In genomic region chr5:139658928-139659667, GRCh38 we compare ENCODE assay signal across 1 cellular context.
TF ChIP-seq lines count a peak whose summit lies in the region.

No MANE protein-coding gene starts in this region.

TF ChIP-seq in H1, 55 proteins besides CTCF, POLR2A, EP300 and RAD21 (continued from another document):
- TF ChIP-seq, protein P1, sequence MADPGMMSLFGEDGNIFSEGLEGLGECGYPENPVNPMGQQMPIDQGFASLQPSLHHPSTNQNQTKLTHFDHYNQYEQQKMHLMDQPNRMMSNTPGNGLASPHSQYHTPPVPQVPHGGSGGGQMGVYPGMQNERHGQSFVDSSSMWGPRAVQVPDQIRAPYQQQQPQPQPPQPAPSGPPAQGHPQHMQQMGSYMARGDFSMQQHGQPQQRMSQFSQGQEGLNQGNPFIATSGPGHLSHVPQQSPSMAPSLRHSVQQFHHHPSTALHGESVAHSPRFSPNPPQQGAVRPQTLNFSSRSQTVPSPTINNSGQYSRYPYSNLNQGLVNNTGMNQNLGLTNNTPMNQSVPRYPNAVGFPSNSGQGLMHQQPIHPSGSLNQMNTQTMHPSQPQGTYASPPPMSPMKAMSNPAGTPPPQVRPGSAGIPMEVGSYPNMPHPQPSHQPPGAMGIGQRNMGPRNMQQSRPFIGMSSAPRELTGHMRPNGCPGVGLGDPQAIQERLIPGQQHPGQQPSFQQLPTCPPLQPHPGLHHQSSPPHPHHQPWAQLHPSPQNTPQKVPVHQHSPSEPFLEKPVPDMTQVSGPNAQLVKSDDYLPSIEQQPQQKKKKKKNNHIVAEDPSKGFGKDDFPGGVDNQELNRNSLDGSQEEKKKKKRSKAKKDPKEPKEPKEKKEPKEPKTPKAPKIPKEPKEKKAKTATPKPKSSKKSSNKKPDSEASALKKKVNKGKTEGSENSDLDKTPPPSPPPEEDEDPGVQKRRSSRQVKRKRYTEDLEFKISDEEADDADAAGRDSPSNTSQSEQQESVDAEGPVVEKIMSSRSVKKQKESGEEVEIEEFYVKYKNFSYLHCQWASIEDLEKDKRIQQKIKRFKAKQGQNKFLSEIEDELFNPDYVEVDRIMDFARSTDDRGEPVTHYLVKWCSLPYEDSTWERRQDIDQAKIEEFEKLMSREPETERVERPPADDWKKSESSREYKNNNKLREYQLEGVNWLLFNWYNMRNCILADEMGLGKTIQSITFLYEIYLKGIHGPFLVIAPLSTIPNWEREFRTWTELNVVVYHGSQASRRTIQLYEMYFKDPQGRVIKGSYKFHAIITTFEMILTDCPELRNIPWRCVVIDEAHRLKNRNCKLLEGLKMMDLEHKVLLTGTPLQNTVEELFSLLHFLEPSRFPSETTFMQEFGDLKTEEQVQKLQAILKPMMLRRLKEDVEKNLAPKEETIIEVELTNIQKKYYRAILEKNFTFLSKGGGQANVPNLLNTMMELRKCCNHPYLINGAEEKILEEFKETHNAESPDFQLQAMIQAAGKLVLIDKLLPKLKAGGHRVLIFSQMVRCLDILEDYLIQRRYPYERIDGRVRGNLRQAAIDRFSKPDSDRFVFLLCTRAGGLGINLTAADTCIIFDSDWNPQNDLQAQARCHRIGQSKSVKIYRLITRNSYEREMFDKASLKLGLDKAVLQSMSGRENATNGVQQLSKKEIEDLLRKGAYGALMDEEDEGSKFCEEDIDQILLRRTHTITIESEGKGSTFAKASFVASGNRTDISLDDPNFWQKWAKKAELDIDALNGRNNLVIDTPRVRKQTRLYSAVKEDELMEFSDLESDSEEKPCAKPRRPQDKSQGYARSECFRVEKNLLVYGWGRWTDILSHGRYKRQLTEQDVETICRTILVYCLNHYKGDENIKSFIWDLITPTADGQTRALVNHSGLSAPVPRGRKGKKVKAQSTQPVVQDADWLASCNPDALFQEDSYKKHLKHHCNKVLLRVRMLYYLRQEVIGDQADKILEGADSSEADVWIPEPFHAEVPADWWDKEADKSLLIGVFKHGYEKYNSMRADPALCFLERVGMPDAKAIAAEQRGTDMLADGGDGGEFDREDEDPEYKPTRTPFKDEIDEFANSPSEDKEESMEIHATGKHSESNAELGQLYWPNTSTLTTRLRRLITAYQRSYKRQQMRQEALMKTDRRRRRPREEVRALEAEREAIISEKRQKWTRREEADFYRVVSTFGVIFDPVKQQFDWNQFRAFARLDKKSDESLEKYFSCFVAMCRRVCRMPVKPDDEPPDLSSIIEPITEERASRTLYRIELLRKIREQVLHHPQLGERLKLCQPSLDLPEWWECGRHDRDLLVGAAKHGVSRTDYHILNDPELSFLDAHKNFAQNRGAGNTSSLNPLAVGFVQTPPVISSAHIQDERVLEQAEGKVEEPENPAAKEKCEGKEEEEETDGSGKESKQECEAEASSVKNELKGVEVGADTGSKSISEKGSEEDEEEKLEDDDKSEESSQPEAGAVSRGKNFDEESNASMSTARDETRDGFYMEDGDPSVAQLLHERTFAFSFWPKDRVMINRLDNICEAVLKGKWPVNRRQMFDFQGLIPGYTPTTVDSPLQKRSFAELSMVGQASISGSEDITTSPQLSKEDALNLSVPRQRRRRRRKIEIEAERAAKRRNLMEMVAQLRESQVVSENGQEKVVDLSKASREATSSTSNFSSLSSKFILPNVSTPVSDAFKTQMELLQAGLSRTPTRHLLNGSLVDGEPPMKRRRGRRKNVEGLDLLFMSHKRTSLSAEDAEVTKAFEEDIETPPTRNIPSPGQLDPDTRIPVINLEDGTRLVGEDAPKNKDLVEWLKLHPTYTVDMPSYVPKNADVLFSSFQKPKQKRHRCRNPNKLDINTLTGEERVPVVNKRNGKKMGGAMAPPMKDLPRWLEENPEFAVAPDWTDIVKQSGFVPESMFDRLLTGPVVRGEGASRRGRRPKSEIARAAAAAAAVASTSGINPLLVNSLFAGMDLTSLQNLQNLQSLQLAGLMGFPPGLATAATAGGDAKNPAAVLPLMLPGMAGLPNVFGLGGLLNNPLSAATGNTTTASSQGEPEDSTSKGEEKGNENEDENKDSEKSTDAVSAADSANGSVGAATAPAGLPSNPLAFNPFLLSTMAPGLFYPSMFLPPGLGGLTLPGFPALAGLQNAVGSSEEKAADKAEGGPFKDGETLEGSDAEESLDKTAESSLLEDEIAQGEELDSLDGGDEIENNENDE (IDR thresholded peaks at IDR 0.05; ENCODE audit: insufficient replicate concordance, low read length) = no peak
- peak; percentile 78; the same call in 1 of the 2 replicates for TF ChIP-seq KDM1A (IDR thresholded peaks at IDR 0.05; ENCODE audit: borderline replicate concordance, low read length)
- no peak for TF ChIP-seq SAP30 (IDR thresholded peaks at IDR 0.05; ENCODE audit: insufficient read depth, insufficient replicate concordance, low read length)
- TF ChIP-seq SP4 (IDR thresholded peaks at IDR 0.05; ENCODE audit: low read length) = no peak
